ENCODE assay signal across 15 cellular contexts in genomic region chr16:2270070-2270462, GRCh38. TPM values are rescaled to one million over a fixed set of nuclear protein-coding genes. Genes with fewer than 3 reads are reported as not detected.
A peak's percentile ranks its signal among the peaks of the same experiment; 100 is the strongest.
DNase-seq lines count a peak whose midpoint lies in the region; ATAC-seq and TF ChIP-seq lines count a peak whose summit lies in the region.
"Had no signal": no experiment of that assay in that cellular context is flagged by ENCODE, and none has a peak within 500 bp of the region (broad histone marks: within the 10 kb centered on the region; RNA-seq: fewer than 3 reads in every experiment).

No MANE protein-coding gene starts in this region.

- peaks cover 25% of the 10 kb centered on the region for H3K4me1 Mint-ChIP-seq in activated naive CD8-positive, alpha-beta T cell (ENCODE audit: low read depth)
- peaks cover 38% of the 10 kb centered on the region for H3K4me1 Mint-ChIP-seq in activated naive CD8-positive, alpha-beta T cell treated with anti-CD3 and anti-CD28 coated beads, Interleukin-2, amount 50 U/mL, for 24 hours
- H3K4me1 Mint-ChIP-seq in stimulated activated memory B cell treated with anti-CD40 and anti-IgM and Interleukin-4, amounts not matched to agents 10 μg/mL and 1 μg/mL and 100 μg/mL, for 72 hours: peaks cover 56% of the 10 kb centered on the region

- no peak for ATAC-seq in activated naive CD8-positive, alpha-beta T cell treated with anti-CD3 and anti-CD28 coated beads, Interleukin-2, amount 50 U/mL, for 24 hours
- ATAC-seq in stimulated activated memory B cell treated with anti-CD40 and anti-IgM and Interleukin-4, amounts not matched to agents 10 μg/mL and 1 μg/mL and 100 μg/mL, for 72 hours: no peak
- ATAC-seq: stimulated activated naive B cell treated with anti-CD40 and anti-IgM and Interleukin-4, amounts not matched to agents 10 μg/mL and 1 μg/mL and 100 μg/mL, for 72 hours had no signal

- no peaks in the 10 kb centered on the region for H3K9me3 ChIP-seq in NT2/D1 (ENCODE audit: insufficient read depth, low read length)
- no peaks in the 10 kb centered on the region for H3K9me3 ChIP-seq in fibroblast of lung (ENCODE audit: control insufficient read depth, insufficient read depth, low read depth, low read length)
- H3K9me3 ChIP-seq in spleen: no peaks in the 10 kb centered on the region
- H3K9me3 ChIP-seq: SJCRH30 had no signal

- no peak overlapping the region for H2AFZ ChIP-seq in fibroblast of lung (ENCODE audit: low read length)

- H3K27ac Mint-ChIP-seq in activated naive CD8-positive, alpha-beta T cell: no peak overlapping the region
- H3K27ac Mint-ChIP-seq in activated naive CD8-positive, alpha-beta T cell treated with anti-CD3 and anti-CD28 coated beads, Interleukin-2, amount 50 U/mL, for 24 hours: no peak overlapping the region
- no peak overlapping the region for H3K27ac Mint-ChIP-seq in stimulated activated memory B cell treated with anti-CD40 and anti-IgM and Interleukin-4, amounts not matched to agents 10 μg/mL and 1 μg/mL and 100 μg/mL, for 72 hours
- H3K27ac Mint-ChIP-seq: stimulated activated naive B cell treated with anti-CD40 and anti-IgM and Interleukin-4, amounts not matched to agents 10 μg/mL and 1 μg/mL and 100 μg/mL, for 72 hours had no signal

- H3K4me1 ChIP-seq in NT2/D1 (ENCODE audit: insufficient read depth, insufficient read length) (peaks cover 21% of the 10 kb centered on the region), fibroblast of lung (ENCODE audit: control insufficient read depth, extremely low read depth, insufficient read depth, low read length) (peaks cover 7% of the 10 kb centered on the region), spleen (peaks cover 28 to 65% (median 38%) of the 10 kb centered on the region in 6 donors)

- H3K27me3 ChIP-seq in NT2/D1 (ENCODE audit: insufficient read depth, insufficient read length) (peaks cover 10% of the 10 kb centered on the region), fibroblast of lung (ENCODE audit: control insufficient read depth, insufficient read depth, low read length) (no peaks in the 10 kb centered on the region), spleen (replicated peaks in 1 of 7) (no peaks in the 10 kb centered on the region)
- H3K27me3 ChIP-seq: SJCRH30 had no signal

- H4K20me1 ChIP-seq in fibroblast of lung (ENCODE audit: control insufficient read depth, extremely low read depth, insufficient read depth, low read length): peaks cover 2% of the 10 kb centered on the region

- H3K36me3 Mint-ChIP-seq in activated naive CD8-positive, alpha-beta T cell: peaks cover 3% of the 10 kb centered on the region
- H3K36me3 Mint-ChIP-seq in activated naive CD8-positive, alpha-beta T cell treated with anti-CD3 and anti-CD28 coated beads, Interleukin-2, amount 50 U/mL, for 24 hours (ENCODE audit: low read depth): peaks cover 22% of the 10 kb centered on the region
- peaks cover 5% of the 10 kb centered on the region for H3K36me3 Mint-ChIP-seq in stimulated activated memory B cell treated with anti-CD40 and anti-IgM and Interleukin-4, amounts not matched to agents 10 μg/mL and 1 μg/mL and 100 μg/mL, for 72 hours

- intact Hi-C loops in spleen (cut with DNase I; ENCODE audit: low total_unique reads): no loop called here

- H3K4me3 Mint-ChIP-seq in activated naive CD8-positive, alpha-beta T cell: peak overlapping the region; percentile 93
- no peak overlapping the region for H3K4me3 Mint-ChIP-seq in activated naive CD8-positive, alpha-beta T cell treated with anti-CD3 and anti-CD28 coated beads, Interleukin-2, amount 50 U/mL, for 24 hours
- H3K4me3 Mint-ChIP-seq in stimulated activated memory B cell treated with anti-CD40 and anti-IgM and Interleukin-4, amounts not matched to agents 10 μg/mL and 1 μg/mL and 100 μg/mL, for 72 hours: peak overlapping the region; percentile 90

- no peak for TF ChIP-seq POLR2A in spleen (IDR thresholded peaks at IDR 0.05)

- WGBS in spleen, 5 donors: 86 to 91% (median 87%) methylated on average over 7 to 9 of the region's 9 CpGs

- H3K27ac ChIP-seq in fibroblast of lung (ENCODE audit: insufficient read depth, low read length) (no peak overlapping the region), spleen (no peak overlapping the region)
- H3K27ac ChIP-seq: SJCRH30 had no signal

- H3K4me3 ChIP-seq in NT2/D1 (ENCODE audit: insufficient read length, low read depth) (no peak overlapping the region), fibroblast of lung (replicated peaks in 1 of 4; ENCODE audit: control extremely low read depth in 1 of 4, insufficient read depth in 1 of 4, low read depth in 3 of 4, low read length in 4 of 4) (peak overlapping the region in 1 of 4 experiments; percentile 87), spleen (peak overlapping the region in 1 of 8 donors; percentile 99)
- H3K4me3 ChIP-seq: lung had no signal

- H3K79me2 ChIP-seq in fibroblast of lung (ENCODE audit: control insufficient read depth, insufficient read depth, low read length): peaks cover 43% of the 10 kb centered on the region

- no peaks in the 10 kb centered on the region for H3K27me3 Mint-ChIP-seq in activated naive CD8-positive, alpha-beta T cell
- H3K27me3 Mint-ChIP-seq in activated naive CD8-positive, alpha-beta T cell treated with anti-CD3 and anti-CD28 coated beads, Interleukin-2, amount 50 U/mL, for 24 hours: no peaks in the 10 kb centered on the region
- H3K27me3 Mint-ChIP-seq in stimulated activated memory B cell treated with anti-CD40 and anti-IgM and Interleukin-4, amounts not matched to agents 10 μg/mL and 1 μg/mL and 100 μg/mL, for 72 hours: no peaks in the 10 kb centered on the region
- H3K27me3 Mint-ChIP-seq: stimulated activated naive B cell treated with anti-CD40 and anti-IgM and Interleukin-4, amounts not matched to agents 10 μg/mL and 1 μg/mL and 100 μg/mL, for 72 hours had no signal

- H3K9ac ChIP-seq in NT2/D1 (ENCODE audit: insufficient read length, low read depth) (peak overlapping the region; percentile 68), fibroblast of lung (ENCODE audit: insufficient read depth, low read length) (no peak overlapping the region)

- H3K9me3 Mint-ChIP-seq in activated naive CD8-positive, alpha-beta T cell (ENCODE audit: low read depth): no peaks in the 10 kb centered on the region
- no peaks in the 10 kb centered on the region for H3K9me3 Mint-ChIP-seq in activated naive CD8-positive, alpha-beta T cell treated with anti-CD3 and anti-CD28 coated beads, Interleukin-2, amount 50 U/mL, for 24 hours
- no peaks in the 10 kb centered on the region for H3K9me3 Mint-ChIP-seq in stimulated activated memory B cell treated with anti-CD40 and anti-IgM and Interleukin-4, amounts not matched to agents 10 μg/mL and 1 μg/mL and 100 μg/mL, for 72 hours
- H3K9me3 Mint-ChIP-seq: CD14-positive monocyte; stimulated activated naive B cell treated with anti-CD40 and anti-IgM and Interleukin-4, amounts not matched to agents 10 μg/mL and 1 μg/mL and 100 μg/mL, for 72 hours had no signal

- TF ChIP-seq CTCF in fibroblast of lung (conservative IDR thresholded peaks at IDR 0.05 in 1 of 2, IDR thresholded peaks at IDR 0.05 in 1 of 2; ENCODE audit: low read depth in 1 of 2, low read length in 2 of 2) (no peak), spleen (IDR thresholded peaks at IDR 0.05 in 8 of 11, conservative IDR thresholded peaks at IDR 0.05 in 3 of 11) (no peak)

- peak overlapping the region; percentile 79 for H3K4me2 ChIP-seq in fibroblast of lung (ENCODE audit: extremely low read depth, insufficient read depth, low read length)

- H3K36me3 ChIP-seq in NT2/D1 (ENCODE audit: insufficient read depth, insufficient read length, low read length) (peaks cover 32% of the 10 kb centered on the region), fibroblast of lung (ENCODE audit: control insufficient read depth, insufficient read depth, low read length) (no peaks in the 10 kb centered on the region), spleen (peaks cover 0 to 10% (median under 1%) of the 10 kb centered on the region in 6 donors)

- DNase-seq in activated naive CD8-positive, alpha-beta T cell treated with anti-CD3 and anti-CD28 coated beads, Interleukin-2, amount 50 U/mL, for 24 hours: no peak
- no peak for DNase-seq in NT2/D1 (ENCODE audit: low read depth, low spot score)
- DNase-seq in fibroblast of lung (ENCODE audit: low read depth in 2 of 2): no peak
- no peak for DNase-seq in spleen
- DNase-seq in pons (ENCODE audit: low spot score): no peak
- no peak for DNase-seq in activated CD4-positive, CD25-positive, alpha-beta regulatory T cell treated with anti-CD3 and anti-CD28 coated beads, Interleukin-2, amount 50 U/mL, for 72 hours
- DNase-seq: activated CD4-positive, CD25-positive, alpha-beta regulatory T cell; activated effector memory CD4-positive, alpha-beta T cell treated with Interleukin-2 at 50 U/mL for 16 hours; NCI-H774; SJCRH30; stimulated activated naive B cell treated with anti-CD40 and anti-IgM and Interleukin-4, amounts not matched to agents 10 μg/mL and 1 μg/mL and 100 μg/mL, for 72 hours had no signal

RNA-seq across cellular contexts. Expression of gene RNPS1, which starts 2.1 kb away (rescaled TPM):
- total RNA-seq in fibroblast of lung (38.1 and 44.9 TPM in 2 replicates), spleen (100 to 1,000 TPM; 119 to 153 (median 132) TPM)
- polyA plus RNA-seq in fibroblast of lung (115 and 194 TPM in 2 replicates), spleen (100 to 1,000 TPM; 123 to 180 (median 125) TPM)
- polyA plus RNA-seq in fibroblast of lung (2012): 99.2 and 147 TPM in 2 replicates
- polyA minus RNA-seq in fibroblast of lung (ENCODE audit: low replicate concordance): 184 and 186 TPM in 2 replicates

RNA-seq across cellular contexts. Expression of gene ECI1, which starts 18.7 kb away (rescaled TPM):
- total RNA-seq in fibroblast of lung (35.8 and 40.3 TPM in 2 replicates), spleen (10 to 100 TPM; 20.6 to 35.2 (median 29.0) TPM)
- polyA plus RNA-seq in fibroblast of lung (18.6 and 18.8 TPM in 2 replicates), spleen (10 to 100 TPM; 42.0 to 54.8 (median 51.6) TPM)
- 42.3 and 53.0 TPM in 2 replicates for polyA plus RNA-seq in fibroblast of lung (2012)
- 11.3 and 25.5 TPM in 2 replicates for polyA minus RNA-seq in fibroblast of lung (ENCODE audit: low replicate concordance)

RNA-seq across cellular contexts. Expression of gene DNASE1L2, which starts 33.8 kb away (rescaled TPM):
- 0.77 and 0.99 TPM in 2 replicates for total RNA-seq in fibroblast of lung
- 0.34 and 0.40 TPM in 2 replicates for polyA plus RNA-seq in fibroblast of lung
- 0.20 and 0.48 TPM in 2 replicates for polyA plus RNA-seq in fibroblast of lung (2012)
- polyA minus RNA-seq in fibroblast of lung (ENCODE audit: low replicate concordance): not detected in 2 replicates
- 1 to 10 TPM in 4 of 7 donors, under 1 TPM in 3; 0.72 to 1.7 (median 1.3) TPM for total RNA-seq in spleen
- 1 to 10 TPM in 2 of 3 donors, under 1 TPM in 1; 0.59 to 2.2 (median 1.2) TPM for polyA plus RNA-seq in spleen
- polyA plus RNA-seq: CD14-positive monocyte had no signal

RNA-seq across cellular contexts. Expression of gene E4F1, which starts 46.7 kb away (rescaled TPM):
- total RNA-seq in fibroblast of lung (24.9 and 31.2 TPM in 2 replicates), spleen (10 to 100 TPM; 22.7 to 41.4 (median 26.7) TPM)
- polyA plus RNA-seq in fibroblast of lung (6.7 and 7.8 TPM in 2 replicates), spleen (10 to 100 TPM; 20.8 to 41.0 (median 38.4) TPM)
- 11.4 and 15.3 TPM in 2 replicates for polyA plus RNA-seq in fibroblast of lung (2012)
- 11.7 and 12.4 TPM in 2 replicates for polyA minus RNA-seq in fibroblast of lung (ENCODE audit: low replicate concordance)

RNA-seq across cellular contexts. Expression of gene PGP, which starts 55.4 kb away (rescaled TPM):
- total RNA-seq in fibroblast of lung: 5.6 and 9.6 TPM in 2 replicates
- polyA plus RNA-seq in fibroblast of lung: 4.2 and 6.5 TPM in 2 replicates
- polyA plus RNA-seq in fibroblast of lung (2012): 8.2 and 16.2 TPM in 2 replicates
- 6.4 and 7.4 TPM in 2 replicates for polyA minus RNA-seq in fibroblast of lung (ENCODE audit: low replicate concordance)
- 10 to 100 TPM in 6 of 7 donors, 1 to 10 TPM in 1; 9.4 to 20.2 (median 14.1) TPM for total RNA-seq in spleen
- polyA plus RNA-seq in spleen: 10 to 100 TPM in 2 of 3 donors, 1 to 10 TPM in 1; 9.3 to 16.6 (median 12.4) TPM
